26 cellular contexts compared by ENCODE assay signal in the genomic region with DNA sequence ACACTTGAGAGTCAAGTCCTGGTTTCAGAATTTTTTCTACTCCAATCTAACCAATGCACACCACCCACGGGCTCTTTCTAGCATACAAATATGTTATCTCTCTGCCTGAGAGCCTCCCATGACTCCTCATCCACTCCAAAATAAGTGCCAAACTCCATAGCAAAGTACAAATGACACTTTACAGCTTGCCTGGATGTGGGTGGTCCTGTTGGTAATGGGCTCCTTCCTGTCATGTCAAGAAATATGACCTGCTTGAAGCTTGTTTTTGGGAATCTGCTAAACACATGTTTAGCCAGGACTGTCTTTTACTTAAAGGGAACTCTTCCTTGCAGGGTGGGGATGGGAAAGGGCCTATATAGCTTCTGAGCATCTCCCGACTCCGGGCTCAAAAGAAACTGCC. TPM values are rescaled to one million over a fixed set of nuclear protein-coding genes. Genes with fewer than 3 reads are reported as not detected.
DNase-seq lines count a peak whose midpoint lies in the region; ATAC-seq, FAIRE-seq and TF ChIP-seq lines count a peak whose summit lies in the region.
"Had no signal": no experiment of that assay in that cellular context is flagged by ENCODE, and none has a peak within 500 bp of the region (broad histone marks: within the 10 kb centered on the region; RNA-seq: fewer than 3 reads in every experiment).

No MANE protein-coding gene starts in this region.

- H3K4me3 Mint-ChIP-seq in astrocyte (ENCODE audit: unreplicated experiment): peak overlapping the region; percentile 5
- H3K4me3 Mint-ChIP-seq: activated CD4-positive, alpha-beta T cell treated with anti-CD3 and anti-CD28 coated beads for 36 hours; activated naive CD4-positive, alpha-beta T cell treated with anti-CD3 and anti-CD28 coated beads, Interleukin-2, amount 50 U/mL, for 24 hours; activated T-helper 1 cell treated with anti-CD3 and anti-CD28 coated beads, Interleukin-12 subunit alpha, Interleukin-12 subunit beta, Interleukin-2, Interleukin-4 antibody, amounts not matched to agents 30 ng/mL and 10 ng/mL and 1 ng/mL, durations not matched to agents 14 hours and 24 hours and 36 hours; CD8-positive, alpha-beta T cell; immature natural killer cell had no signal

- H3K4me1 Mint-ChIP-seq in astrocyte (ENCODE audit: low read depth, unreplicated experiment): peaks cover 15% of the 10 kb centered on the region
- H3K4me1 Mint-ChIP-seq: activated CD4-positive, alpha-beta T cell treated with anti-CD3 and anti-CD28 coated beads for 36 hours; activated naive CD4-positive, alpha-beta T cell treated with anti-CD3 and anti-CD28 coated beads, Interleukin-2, amount 50 U/mL, for 24 hours; immature natural killer cell had no signal

- H3K27ac Mint-ChIP-seq in astrocyte (ENCODE audit: unreplicated experiment): peak overlapping the region; percentile 34
- H3K27ac Mint-ChIP-seq: activated CD4-positive, alpha-beta T cell treated with anti-CD3 and anti-CD28 coated beads for 36 hours; activated naive CD4-positive, alpha-beta T cell treated with anti-CD3 and anti-CD28 coated beads, Interleukin-2, amount 50 U/mL, for 24 hours; activated T-helper 1 cell treated with anti-CD3 and anti-CD28 coated beads, Interleukin-12 subunit alpha, Interleukin-12 subunit beta, Interleukin-2, Interleukin-4 antibody, amounts not matched to agents 30 ng/mL and 10 ng/mL and 1 ng/mL, durations not matched to agents 14 hours and 24 hours and 36 hours; CD8-positive, alpha-beta T cell; immature natural killer cell had no signal

- intact Hi-C loops in lower lobe of right lung (cut with DNase I): no loop called here

- H3K27me3 Mint-ChIP-seq in astrocyte (ENCODE audit: low read depth, unreplicated experiment): peaks cover 49% of the 10 kb centered on the region

- ATAC-seq in lower lobe of right lung (peak; percentile 34 to 38), GM19324 (IDR thresholded peaks at IDR 0.05; ENCODE audit: low FRiP score, unreplicated experiment) (no peak)
- ATAC-seq: CD8-positive, alpha-beta T cell; stimulated activated naive CD8-positive, alpha-beta T cell treated with anti-CD3 and anti-CD28 coated beads, Interleukin-15, Interleukin-2, amounts not matched to agents 100 U/mL and 50 U/mL, for 24 hours had no signal

- peak overlapping the region; percentile 54 for H2AFZ ChIP-seq in astrocyte (ENCODE audit: low read depth, low read length)
- H2AFZ ChIP-seq: parathyroid adenoma had no signal

- H3K9me3 ChIP-seq in astrocyte (ENCODE audit: insufficient read depth, low read depth, low read length) (no peaks in the 10 kb centered on the region), lower lobe of right lung (no peaks in the 10 kb centered on the region), stomach smooth muscle (ENCODE audit: control insufficient read depth in 2 of 2, low read length in 2 of 2) (no peaks in the 10 kb centered on the region)
- H3K9me3 ChIP-seq: ascending aorta, heart right ventricle, transverse colon had no signal

- H3K27me3 ChIP-seq in astrocyte (ENCODE audit: insufficient read depth, low read length) (peaks cover 22% of the 10 kb centered on the region), lower lobe of right lung (ENCODE audit: low read depth) (no peaks in the 10 kb centered on the region), stomach smooth muscle (ENCODE audit: control insufficient read depth in 1 of 2, insufficient read depth in 2 of 2, low read length in 2 of 2) (peaks cover 0 to 2% of the 10 kb centered on the region in 2 donors)
- H3K27me3 ChIP-seq: ascending aorta, transverse colon had no signal

- TF ChIP-seq CTCF in HFF-Myc (IDR thresholded peaks at IDR 0.05; ENCODE audit: low read depth, low read length, missing control alignments) (no peak), astrocyte (IDR thresholded peaks at IDR 0.05; ENCODE audit: insufficient read depth, low read depth, low read length) (no peak), lower lobe of right lung (IDR thresholded peaks at IDR 0.05) (no peak)

- H3K9me3 Mint-ChIP-seq in astrocyte (ENCODE audit: unreplicated experiment): peaks cover 7% of the 10 kb centered on the region
- H3K9me3 Mint-ChIP-seq: activated naive CD4-positive, alpha-beta T cell treated with anti-CD3 and anti-CD28 coated beads, Interleukin-2, amount 50 U/mL, for 24 hours; activated T-helper 1 cell treated with anti-CD3 and anti-CD28 coated beads, Interleukin-12 subunit alpha, Interleukin-12 subunit beta, Interleukin-2, Interleukin-4 antibody, amounts not matched to agents 30 ng/mL and 10 ng/mL and 1 ng/mL, durations not matched to agents 14 hours and 24 hours and 36 hours; CD8-positive, alpha-beta T cell had no signal

- H3K4me2 ChIP-seq in astrocyte (ENCODE audit: low read length): peak overlapping the region; percentile 53

- H3K9ac ChIP-seq in astrocyte (ENCODE audit: low read length) (no peak overlapping the region), stomach smooth muscle (ENCODE audit: low read length in 2 of 2) (no peak overlapping the region)
- H3K9ac ChIP-seq: parathyroid adenoma had no signal

- FAIRE-seq in astrocyte (lab: Jason Lieb, UNC): no peak
- FAIRE-seq: small intestine had no signal

- H4K20me1 ChIP-seq in astrocyte (ENCODE audit: insufficient read depth, low read length): no peaks in the 10 kb centered on the region

- H3K36me3 Mint-ChIP-seq in astrocyte (ENCODE audit: low read depth, unreplicated experiment): peaks cover 2% of the 10 kb centered on the region
- H3K36me3 Mint-ChIP-seq: CD8-positive, alpha-beta T cell; immature natural killer cell had no signal

- DNase-seq in HFF-Myc (ENCODE audit: extremely low read depth, low read depth) (peak; percentile 68), astrocyte (ENCODE audit: low read depth) (no peak), lower lobe of right lung (no peak), NOMO-1 treated with dmso at 0.1 percent for 144 hours (lab: John Stamatoyannopoulos, UW; ENCODE audit: unreplicated experiment) (no peak)
- no peak for DNase-seq in stimulated activated CD4-positive, alpha-beta T cell treated with anti-CD3 and anti-CD28 coated beads, Interleukin-4, amount 100 ng/mL, for 24 hours
- DNase-seq: CD8-positive, alpha-beta T cell; GDM1; heart right ventricle; immature natural killer cell; NCI-H1048; NCI-H524; stimulated activated CD4-positive, alpha-beta T cell treated with anti-CD3 and anti-CD28 coated beads, Interleukin-2, amount 100 ng/mL, for 48 hours; stimulated activated naive CD8-positive, alpha-beta T cell treated with anti-CD3 and anti-CD28 coated beads, Interleukin-15, Interleukin-2, amounts not matched to agents 100 U/mL and 50 U/mL, for 24 hours; T-helper 1 cell had no signal

- H3K36me3 ChIP-seq in astrocyte (ENCODE audit: insufficient read depth, low read length) (no peaks in the 10 kb centered on the region), lower lobe of right lung (no peaks in the 10 kb centered on the region), stomach smooth muscle (ENCODE audit: control insufficient read depth in 2 of 2, insufficient read depth in 2 of 2, low read length in 2 of 2) (no peaks in the 10 kb centered on the region)
- H3K36me3 ChIP-seq: ascending aorta, heart right ventricle, transverse colon had no signal

- H3K4me3 ChIP-seq in HFF-Myc (replicated peaks; ENCODE audit: low read depth, low read length): no peak overlapping the region
- no peak overlapping the region for H3K4me3 ChIP-seq in astrocyte (ENCODE audit: insufficient read depth, low read depth, low read length)
- H3K4me3 ChIP-seq in lower lobe of right lung: no peak overlapping the region
- H3K4me3 ChIP-seq in stomach smooth muscle (ENCODE audit: low read length in 2 of 2): no peak overlapping the region
- H3K4me3 ChIP-seq: ascending aorta, heart right ventricle, transverse colon had no signal

- H3K27ac ChIP-seq in astrocyte (ENCODE audit: low read depth, low read length) (no peak overlapping the region), lower lobe of right lung (no peak overlapping the region), stomach smooth muscle (ENCODE audit: low read length) (peak overlapping the region; percentile 2)
- H3K27ac ChIP-seq: ascending aorta, parathyroid adenoma, transverse colon had no signal

- H3K4me1 ChIP-seq in astrocyte (ENCODE audit: insufficient read depth, low read length) (peaks cover 14% of the 10 kb centered on the region), lower lobe of right lung (no peaks in the 10 kb centered on the region), stomach smooth muscle (ENCODE audit: control insufficient read depth, insufficient read depth, low read length) (peaks cover 4% of the 10 kb centered on the region)
- H3K4me1 ChIP-seq: ascending aorta, parathyroid adenoma had no signal

- no peaks in the 10 kb centered on the region for H3K79me2 ChIP-seq in astrocyte (ENCODE audit: insufficient read depth, low read length)
- H3K79me2 ChIP-seq: parathyroid adenoma had no signal

RNA-seq across cellular contexts. Expression of gene IGFN1, which starts 6.3 kb away (rescaled TPM):
- 0.02 TPM in 1 of 2 replicates, not detected in the other for total RNA-seq in astrocyte
- 0.18 TPM for total RNA-seq in lower lobe of right lung
- total RNA-seq: activated CD4-positive, alpha-beta T cell treated with anti-CD3 and anti-CD28 coated beads for 36 hours; activated T-helper 1 cell treated with anti-CD3 and anti-CD28 coated beads, Interleukin-12 subunit alpha, Interleukin-12 subunit beta, Interleukin-2, Interleukin-4 antibody, amounts not matched to agents 30 ng/mL and 10 ng/mL and 1 ng/mL, durations not matched to agents 14 hours and 24 hours and 36 hours; ascending aorta; CD8-positive, alpha-beta T cell; lung microvascular endothelial cell had no signal

RNA-seq across cellular contexts. Expression of gene TMEM9, which starts 30.0 kb away (rescaled TPM):
- total RNA-seq in astrocyte (87.8 and 88.1 TPM in 2 replicates), lower lobe of right lung (47.9 TPM)

RNA-seq across cellular contexts. Expression of gene ASCL5, which starts 57.3 kb away (rescaled TPM):
- total RNA-seq in astrocyte: not detected in 2 replicates
- not detected for total RNA-seq in lower lobe of right lung
- total RNA-seq: activated T-helper 1 cell treated with anti-CD3 and anti-CD28 coated beads, Interleukin-12 subunit alpha, Interleukin-12 subunit beta, Interleukin-2, Interleukin-4 antibody, amounts not matched to agents 30 ng/mL and 10 ng/mL and 1 ng/mL, durations not matched to agents 14 hours and 24 hours and 36 hours; ascending aorta; fibroblast of lung; heart right ventricle; HT-29; lung microvascular endothelial cell; transverse colon had no signal
